Comparison of ENCODE assay signal across 15 cellular contexts in the genomic region with DNA sequence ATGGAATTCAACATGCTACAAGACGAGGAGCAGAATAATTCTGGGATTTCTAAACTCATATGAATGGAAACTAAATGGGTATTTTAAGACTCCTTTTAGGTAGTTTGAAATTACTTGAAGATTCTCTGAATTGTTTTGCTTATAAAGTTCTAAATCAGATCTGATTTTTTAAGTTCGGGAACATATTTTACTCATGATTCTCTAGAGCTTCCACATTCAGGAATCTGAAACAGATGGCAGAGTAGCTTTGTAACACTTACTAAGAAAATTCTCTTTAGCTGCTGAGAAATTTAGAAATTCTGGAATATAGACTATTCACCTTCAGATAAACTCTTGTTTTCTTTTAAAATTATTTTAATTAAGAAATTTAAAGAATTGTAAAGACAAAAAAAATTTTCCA. TPM values are rescaled to one million over a fixed set of nuclear protein-coding genes. Genes with fewer than 3 reads are reported as not detected.
DNase-seq lines count a peak whose midpoint lies in the region; ATAC-seq and TF ChIP-seq lines count a peak whose summit lies in the region.
"Had no signal": no experiment of that assay in that cellular context is flagged by ENCODE, and none has a peak within 500 bp of the region (broad histone marks: within the 10 kb centered on the region; RNA-seq: fewer than 3 reads in every experiment).

No MANE protein-coding gene starts in this region.

- ATAC-seq in SK-N-SH treated with all-trans-retinoic acid at 6 μM for 48 hours (peak; percentile 49), HG02610 (IDR thresholded peaks at IDR 0.05; ENCODE audit: unreplicated experiment) (no peak)
- ATAC-seq: K562 had no signal

- H3K9me3 ChIP-seq in mammary epithelial cell (replicated peaks; ENCODE audit: insufficient read depth, low read length), result no peaks in the 10 kb centered on the region
- no peaks in the 10 kb centered on the region for H3K9me3 ChIP-seq in neural progenitor cell (ENCODE audit: low read depth)
- H3K9me3 ChIP-seq in colonic mucosa, result no peaks in the 10 kb centered on the region

- TF ChIP-seq CTCF in MCF 10A (IDR thresholded peaks at IDR 0.05; ENCODE audit: unreplicated experiment), result no peak
- no peak for TF ChIP-seq CTCF in mammary epithelial cell (conservative IDR thresholded peaks at IDR 0.05 in 1 of 2, IDR thresholded peaks at IDR 0.05 in 1 of 2; ENCODE audit: extremely low read depth in 1 of 2, insufficient read depth in 1 of 2, low read depth in 1 of 2, low read length in 2 of 2)
- no peak for TF ChIP-seq CTCF in fibroblast of mammary gland (conservative IDR thresholded peaks at IDR 0.05; ENCODE audit: control insufficient read depth, insufficient read depth, low read depth, low read length)
- no peak for TF ChIP-seq CTCF in neural progenitor cell (IDR thresholded peaks at IDR 0.05)
- TF ChIP-seq CTCF in colonic mucosa (IDR thresholded peaks at IDR 0.05), result no peak

- in situ Hi-C loops in mammary epithelial cell (cut with MboI; ENCODE audit: low sequenced_read_pairs in 2 of 2), result loop anchor here in 1 of 2 donors (25.0 kb wide), 1 partner anchor 110 kb away; no protein-coding TSS in a partner anchor

- CTCF ChIA-PET in MCF 10A (lab: Yijun Ruan, JAX) (no interaction called here), mammary epithelial cell (lab: Charles Lee; ENCODE audit: low non-redundant PET) (interaction anchor here (0.5 kb wide), 1 partner anchor 1505 kb away, joined by 3 read pairs; no protein-coding TSS in a partner anchor)

- H2AFZ ChIP-seq in mammary epithelial cell (ENCODE audit: low read depth, low read length), result no peak overlapping the region
- no peak overlapping the region for H2AFZ ChIP-seq in neural progenitor cell (replicated peaks)

- intact Hi-C loops in MCF 10A (cut with micrococcal nuclease) (no loop called here), mammary epithelial cell (cut with micrococcal nuclease) (no loop called here), colonic mucosa (cut with DNase I) (no loop called here)

- H3K4me3 Mint-ChIP-seq in MCF 10A (ENCODE audit: unreplicated experiment) (no peak overlapping the region), neural progenitor cell (no peak overlapping the region)

- H3K9me3 Mint-ChIP-seq in MCF 10A (ENCODE audit: unreplicated experiment), result no peaks in the 10 kb centered on the region
- H3K9me3 Mint-ChIP-seq in neural progenitor cell, result no peaks in the 10 kb centered on the region

- no peak overlapping the region for H3K9ac ChIP-seq in mammary epithelial cell (ENCODE audit: insufficient read depth, low read length)
- H3K9ac ChIP-seq in neural progenitor cell, result no peak overlapping the region
- no peak overlapping the region for H3K9ac ChIP-seq in colonic mucosa (ENCODE audit: low read depth in 2 of 2, low read length in 2 of 2)

- H3K27ac ChIP-seq in mammary epithelial cell (ENCODE audit: insufficient read depth, low read depth, low read length) (no peak overlapping the region), neural progenitor cell (no peak overlapping the region), colonic mucosa (no peak overlapping the region)
- H3K27ac ChIP-seq: 22Rv1 had no signal

- WGBS in mammary epithelial cell (ENCODE audit: low coverage, missing lambda C conversion rate), result 74% methylated on average over 2 of the region's 2 CpGs

- H3K36me3 ChIP-seq in mammary epithelial cell (ENCODE audit: insufficient read depth, low read length), result peaks cover 40% of the 10 kb centered on the region
- peaks cover 35% of the 10 kb centered on the region for H3K36me3 ChIP-seq in neural progenitor cell
- no peaks in the 10 kb centered on the region for H3K36me3 ChIP-seq in colonic mucosa

- H3K27ac Mint-ChIP-seq in MCF 10A (ENCODE audit: low read depth, unreplicated experiment), result peak overlapping the region; percentile 16
- no peak overlapping the region for H3K27ac Mint-ChIP-seq in neural progenitor cell

- H3K4me1 Mint-ChIP-seq in MCF 10A (ENCODE audit: insufficient read depth, unreplicated experiment) (no peaks in the 10 kb centered on the region), neural progenitor cell (peaks cover 4% of the 10 kb centered on the region)

- H4K20me1 ChIP-seq in mammary epithelial cell (ENCODE audit: insufficient read depth, low read length), result no peaks in the 10 kb centered on the region
- peaks cover 8% of the 10 kb centered on the region for H4K20me1 ChIP-seq in neural progenitor cell (ENCODE audit: low read depth)

- H3K4me1 ChIP-seq in mammary epithelial cell (ENCODE audit: insufficient read depth, low read length), result peaks cover 6% of the 10 kb centered on the region
- H3K4me1 ChIP-seq in neural progenitor cell, result no peaks in the 10 kb centered on the region
- no peaks in the 10 kb centered on the region for H3K4me1 ChIP-seq in colonic mucosa

- H3K79me2 ChIP-seq in mammary epithelial cell (ENCODE audit: insufficient read depth, low read length), result peaks cover 63% of the 10 kb centered on the region
- peaks cover 27% of the 10 kb centered on the region for H3K79me2 ChIP-seq in neural progenitor cell (ENCODE audit: low read depth)

- H3K27me3 Mint-ChIP-seq in MCF 10A (ENCODE audit: insufficient read depth, unreplicated experiment) (no peaks in the 10 kb centered on the region), neural progenitor cell (ENCODE audit: insufficient read depth, low read depth) (no peaks in the 10 kb centered on the region)

- H3K4me2 ChIP-seq in mammary epithelial cell (ENCODE audit: insufficient read depth, low read depth, low read length) (no peak overlapping the region), neural progenitor cell (no peak overlapping the region)

- H3K27me3 ChIP-seq in mammary epithelial cell (ENCODE audit: insufficient read depth, low read length), result no peaks in the 10 kb centered on the region
- H3K27me3 ChIP-seq in neural progenitor cell, result no peaks in the 10 kb centered on the region
- H3K27me3 ChIP-seq in colonic mucosa, result no peaks in the 10 kb centered on the region

- H3F3A ChIP-seq in neural progenitor cell (ENCODE audit: low read depth), result peaks cover 3% of the 10 kb centered on the region

- dilution Hi-C loops in mammary epithelial cell (cut with HindIII; ENCODE audit: low sequenced_read_pairs), result no loop called here

- DNase-seq in MCF 10A (ENCODE audit: unreplicated experiment) (no peak), mammary epithelial cell (no peak), fibroblast of mammary gland (ENCODE audit: low read depth) (peak; percentile 21), neural progenitor cell (ENCODE audit: low spot score) (no peak), KG1 (lab: John Stamatoyannopoulos, UW) (no peak), colonic mucosa (no peak)
- DNase-seq: C1 segment of cervical spinal cord, NCI-H1417 treated with DMSO at 0.1 percent for 48 hours, NCI-H1930, NCI-H69, SHP77 treated with DMSO at 0.1 percent for 48 hours had no signal

- H3K36me3 Mint-ChIP-seq in MCF 10A (ENCODE audit: insufficient read depth, unreplicated experiment) (peaks cover 49% of the 10 kb centered on the region), neural progenitor cell (peaks cover 23% of the 10 kb centered on the region)

- POLR2A ChIA-PET in MCF 10A (lab: Yijun Ruan, JAX), result interaction anchor here (0.5 to 3.7 kb wide), 4 partner anchors 11 to 19 kb away, joined by 3 to 20 read pairs (median 12); a partner anchor contains a TSS

- H3K4me3 ChIP-seq in mammary epithelial cell (replicated peaks in 1 of 3; ENCODE audit: insufficient read depth in 1 of 3, low read depth in 2 of 3, low read length in 3 of 3) (no peak overlapping the region), fibroblast of mammary gland (ENCODE audit: control insufficient read depth, low read depth, low read length) (no peak overlapping the region), neural progenitor cell (no peak overlapping the region), colonic mucosa (no peak overlapping the region)
- H3K4me3 ChIP-seq: K562 had no signal

- BruUV-seq in MCF 10A (replicated peaks; lab: Mats Ljungman, UMichigan), result no TSS peak
- BruUV-seq in mammary epithelial cell (replicated peaks; lab: Mats Ljungman, UMichigan), result no TSS peak

TF ChIP-seq in SK-N-SH treated with all-trans-retinoic acid at 6 μM for 48 hours, 23 proteins besides CTCF, POLR2A, EP300 and RAD21:
- no peak for TF ChIP-seq ZNF8 (CRISPR knock-in tag; IDR thresholded peaks at IDR 0.05)

RNA-seq across cellular contexts. Expression of a gene that starts 13.7 kb away (rescaled TPM):
- total RNA-seq in MCF 10A (2022) (42.0 and 59.7 TPM in 2 replicates), mammary epithelial cell (100 to 1,000 TPM; 165 to 692 TPM), neural progenitor cell (ENCODE audit: low replicate concordance) (50.5 and 64.8 TPM in 2 replicates), colonic mucosa (10 to 100 TPM; 24.4 to 29.5 TPM)
- 91.8 TPM for polyA plus RNA-seq in mammary epithelial cell
- polyA minus RNA-seq in mammary epithelial cell, result 59.2 TPM
